7 cellular contexts compared by ENCODE assay signal in genomic region chr11:61787928-61788491, GRCh38. TPM values are rescaled to one million over a fixed set of nuclear protein-coding genes. Genes with fewer than 3 reads are reported as not detected.
DNase-seq lines count a peak whose midpoint lies in the region; ATAC-seq and TF ChIP-seq lines count a peak whose summit lies in the region.

No MANE protein-coding gene starts in this region.

- peaks cover 0 to 56% of the 10 kb centered on the region in 2 donors for H3K36me3 ChIP-seq in adrenal gland (replicated peaks in 1 of 2)

- ATAC-seq in activated CD8-positive, alpha-beta T cell treated with anti-CD3 and anti-CD28 coated beads, Interleukin-2, amount 10 ng/mL, durations not matched to agents 7 days and 5 days, result no peak
- ATAC-seq in HG03354 (IDR thresholded peaks at IDR 0.05; ENCODE audit: poor library complexity, severe bottlenecking, unreplicated experiment) (no peak), GM18505 (IDR thresholded peaks at IDR 0.05; ENCODE audit: unreplicated experiment) (no peak)

- peaks cover 27% of the 10 kb centered on the region for H3K36me3 Mint-ChIP-seq in activated CD8-positive, alpha-beta T cell treated with anti-CD3 and anti-CD28 coated beads, Interleukin-2, amount 10 ng/mL, durations not matched to agents 7 days and 5 days (ENCODE audit: low read depth)

- H3K27ac ChIP-seq in adrenal gland, result no peak overlapping the region

- no peak overlapping the region for H3K4me3 Mint-ChIP-seq in activated CD8-positive, alpha-beta T cell treated with anti-CD3 and anti-CD28 coated beads, Interleukin-2, amount 10 ng/mL, durations not matched to agents 7 days and 5 days

- no peak overlapping the region for H3K4me3 ChIP-seq in adrenal gland

- in situ Hi-C loops in G401 (cut with HindIII; ENCODE audit: low sequenced_read_pairs), result no loop called here

- H3K9me3 ChIP-seq in adrenal gland (replicated peaks in 1 of 3), result no peaks in the 10 kb centered on the region

- CTCF ChIA-PET in activated CD8-positive, alpha-beta T cell treated with anti-CD3 and anti-CD28 coated beads, Interleukin-2, amount 10 ng/mL, durations not matched to agents 7 days and 5 days (lab: Charles Lee), result interaction anchor here (0.6 to 4.5 kb wide), 10 partner anchors 8 to 83 kb away, joined by 3 to 35 read pairs (median 3); no protein-coding TSS in a partner anchor

- POLR2A ChIA-PET in activated CD8-positive, alpha-beta T cell treated with anti-CD3 and anti-CD28 coated beads, Interleukin-2, amount 10 ng/mL, durations not matched to agents 7 days and 5 days (lab: Charles Lee), result interaction anchor here (1.0 to 1.1 kb wide), 2 partner anchors 9 to 28 kb away, joined by 4 read pairs; no protein-coding TSS in a partner anchor

- H3K9me3 Mint-ChIP-seq in activated CD8-positive, alpha-beta T cell treated with anti-CD3 and anti-CD28 coated beads, Interleukin-2, amount 10 ng/mL, durations not matched to agents 7 days and 5 days (ENCODE audit: insufficient read depth), result no peaks in the 10 kb centered on the region

- peaks cover 20% of the 10 kb centered on the region for H3K4me1 Mint-ChIP-seq in activated CD8-positive, alpha-beta T cell treated with anti-CD3 and anti-CD28 coated beads, Interleukin-2, amount 10 ng/mL, durations not matched to agents 7 days and 5 days (ENCODE audit: low read depth)

- TF ChIP-seq POLR2A in adrenal gland (IDR thresholded peaks at IDR 0.05) (no peak), GM18505 (IDR thresholded peaks at IDR 0.05; ENCODE audit: borderline replicate concordance, extremely low read depth, insufficient read depth, insufficient read length) (no peak)

- peak; percentile 50 for DNase-seq in G401 (ENCODE audit: low spot score)
- DNase-seq in Kasumi-1 (lab: John Stamatoyannopoulos, UW), result peak; percentile 69 to 77
- DNase-seq in activated CD8-positive, alpha-beta T cell treated with anti-CD3 and anti-CD28 coated beads, Interleukin-2, amount 10 ng/mL, durations not matched to agents 7 days and 5 days, result peak; percentile 49
- DNase-seq in kidney tubule cell (ENCODE audit: low spot score), result peak; percentile 57
- no peak for DNase-seq in adrenal gland

- no peak overlapping the region for H3K27ac Mint-ChIP-seq in activated CD8-positive, alpha-beta T cell treated with anti-CD3 and anti-CD28 coated beads, Interleukin-2, amount 10 ng/mL, durations not matched to agents 7 days and 5 days

- no peaks in the 10 kb centered on the region for H3K27me3 Mint-ChIP-seq in activated CD8-positive, alpha-beta T cell treated with anti-CD3 and anti-CD28 coated beads, Interleukin-2, amount 10 ng/mL, durations not matched to agents 7 days and 5 days (ENCODE audit: low read depth)

- H3K4me1 ChIP-seq in adrenal gland (replicated peaks in 1 of 2), result peaks cover under 1 to 10% of the 10 kb centered on the region in 2 donors

- 48 to 63% (median 57%) methylated on average over 8 to 9 of the region's 9 CpGs for WGBS in adrenal gland, 4 donors

- intact Hi-C loops in adrenal gland (cut with DNase I), result loop anchor here in 1 of 2 donors (10.0 kb wide), 2 partner anchors 167 to 327 kb away; partner anchors contain the start of gene BEST1

- TF ChIP-seq CTCF in adrenal gland (IDR thresholded peaks at IDR 0.05), result peak in 3 of 6 experiments; percentile 14 to 26 (median 23)

- H3K27me3 ChIP-seq in adrenal gland, result no peaks in the 10 kb centered on the region

RNA-seq across cellular contexts. Expression of gene TMEM258, which starts 4.4 kb away (rescaled TPM):
- 41.4 and 66.0 TPM in 2 replicates for total RNA-seq in G401 (2014; rRNA removed; shearing (Covaris generic))
- 100 to 1,000 TPM; 154 to 163 TPM for total RNA-seq in activated CD8-positive, alpha-beta T cell treated with anti-CD3 and anti-CD28 coated beads, Interleukin-2, amount 10 ng/mL, durations not matched to agents 7 days and 5 days
- total RNA-seq in adrenal gland, result 100 to 1,000 TPM in 4 of 8 donors, 10 to 100 TPM in 4; 22.8 to 161 (median 116) TPM
- polyA plus RNA-seq in adrenal gland, result 100 to 1,000 TPM in 2 of 3 donors, 10 to 100 TPM in 1; 91.5 to 215 (median 137) TPM

RNA-seq across cellular contexts. Expression of gene FEN1, which starts 4.7 kb away (rescaled TPM):
- total RNA-seq in G401 (2014; rRNA removed; shearing (Covaris generic)), result 94.5 and 105 TPM in 2 replicates
- total RNA-seq in activated CD8-positive, alpha-beta T cell treated with anti-CD3 and anti-CD28 coated beads, Interleukin-2, amount 10 ng/mL, durations not matched to agents 7 days and 5 days, result 100 to 1,000 TPM; 146 TPM
- total RNA-seq in adrenal gland, result 10 to 100 TPM in 4 of 8 donors, 1 to 10 TPM in 4; 8.4 to 25.6 (median 10.0) TPM
- polyA plus RNA-seq in adrenal gland, result 10 to 100 TPM in 1 of 3 donors, 1 to 10 TPM in 2; 3.9 to 32.0 (median 4.5) TPM

RNA-seq across cellular contexts. Expression of gene FADS1, which starts 28.8 kb away (rescaled TPM):
- total RNA-seq in G401 (2014; rRNA removed; shearing (Covaris generic)), result 131 and 148 TPM in 2 replicates
- 10 to 100 TPM; 84.1 to 92.8 TPM for total RNA-seq in activated CD8-positive, alpha-beta T cell treated with anti-CD3 and anti-CD28 coated beads, Interleukin-2, amount 10 ng/mL, durations not matched to agents 7 days and 5 days
- total RNA-seq in adrenal gland, result 100 to 1,000 TPM in 5 of 8 donors, 10 to 100 TPM in 3; 60.3 to 361 (median 102) TPM
- polyA plus RNA-seq in adrenal gland, result 100 to 1,000 TPM in 1 of 3 donors, 10 to 100 TPM in 2; 28.3 to 410 (median 32.1) TPM

RNA-seq across cellular contexts. Expression of gene MYRF, which starts 35.6 kb away (rescaled TPM):
- total RNA-seq in G401 (2014; rRNA removed; shearing (Covaris generic)), result 0.71 and 1.4 TPM in 2 replicates
- total RNA-seq in activated CD8-positive, alpha-beta T cell treated with anti-CD3 and anti-CD28 coated beads, Interleukin-2, amount 10 ng/mL, durations not matched to agents 7 days and 5 days, result 1 to 10 TPM; 2.8 to 2.9 TPM
- total RNA-seq in adrenal gland, result 1 to 10 TPM in 3 of 8 donors, under 1 TPM in 5; 0.13 to 2.6 (median 0.67) TPM
- polyA plus RNA-seq in adrenal gland, result 1 to 10 TPM in 2 of 3 donors, under 1 TPM in 1; 0.61 to 1.4 (median 1.1) TPM

RNA-seq across cellular contexts. Expression of gene FADS2, which starts 40.1 kb away (rescaled TPM):
- total RNA-seq in G401 (2014; rRNA removed; shearing (Covaris generic)), result 222 and 244 TPM in 2 replicates
- total RNA-seq in activated CD8-positive, alpha-beta T cell treated with anti-CD3 and anti-CD28 coated beads, Interleukin-2, amount 10 ng/mL, durations not matched to agents 7 days and 5 days, result 100 to 1,000 TPM; 395 to 416 TPM
- 1,000 to 10,000 TPM in 2 of 8 donors, 100 to 1,000 TPM in 6; 302 to 1,301 (median 562) TPM for total RNA-seq in adrenal gland
- 1,000 to 10,000 TPM in 1 of 3 donors, 100 to 1,000 TPM in 2; 134 to 1,327 (median 153) TPM for polyA plus RNA-seq in adrenal gland

Comparison
In these comparisons a context has a peak if more than half of its experiments do, and no peak if none do; other contexts are left out.
1. DNase-seq: peak in G401 (single experiment), Kasumi-1 (2 of 2), activated CD8-positive, alpha-beta T cell treated with anti-CD3 and anti-CD28 coated beads, Interleukin-2, amount 10 ng/mL, durations not matched to agents 7 days and 5 days (single experiment) and kidney tubule cell (single experiment); none in adrenal gland (0 of 7).